In genomic region chr19:13872339-13872694, GRCh38 we compare ENCODE assay signal across 11 cellular contexts. TPM values are rescaled to one million over a fixed set of nuclear protein-coding genes. Genes with fewer than 3 reads are reported as not detected.
DNase-seq lines count a peak whose midpoint lies in the region; ATAC-seq and TF ChIP-seq lines count a peak whose summit lies in the region.
"Had no signal": no experiment of that assay in that cellular context is flagged by ENCODE, and none has a peak within 500 bp of the region (broad histone marks: within the 10 kb centered on the region; RNA-seq: fewer than 3 reads in every experiment).

No MANE protein-coding gene starts in this region.

- H3K9me3 Mint-ChIP-seq in activated T-helper 1 cell treated with anti-CD3 and anti-CD28 coated beads, Interleukin-12 subunit alpha, Interleukin-12 subunit beta, Interleukin-2, Interleukin-4 antibody, amounts not matched to agents 30 ng/mL and 10 ng/mL and 1 ng/mL, durations not matched to agents 14 hours and 24 hours and 36 hours, result no peaks in the 10 kb centered on the region
- no peaks in the 10 kb centered on the region for H3K9me3 Mint-ChIP-seq in HFFc6
- H3K9me3 Mint-ChIP-seq: CD4-positive, alpha-beta T cell had no signal

- no peak for DNase-seq in heart left ventricle
- no peak for DNase-seq in Right ventricle myocardium inferior (ENCODE audit: missing footprints)
- no peak for DNase-seq in activated T-helper 1 cell treated with anti-CD3 and anti-CD28 coated beads, Interleukin-12 subunit alpha, Interleukin-12 subunit beta, Interleukin-2, Interleukin-4 antibody, amounts not matched to agents 30 ng/mL and 10 ng/mL and 1 ng/mL, durations not matched to agents 14 hours and 24 hours and 36 hours (ENCODE audit: low spot score)
- no peak for DNase-seq in left lung
- no peak for DNase-seq in suprapubic skin (ENCODE audit: low spot score in 2 of 2)
- no peak for DNase-seq in inferior parietal cortex (ENCODE audit: extremely low spot score)
- DNase-seq in HK-2 (ENCODE audit: unreplicated experiment), result no peak
- no peak for DNase-seq in HFFc6
- DNase-seq: CD4-positive, alpha-beta T cell had no signal

- TF ChIP-seq CTCF in heart left ventricle (IDR thresholded peaks at IDR 0.05), result no peak
- no peak for TF ChIP-seq CTCF in left lung (IDR thresholded peaks at IDR 0.05)
- no peak for TF ChIP-seq CTCF in suprapubic skin (IDR thresholded peaks at IDR 0.05)
- TF ChIP-seq CTCF in HFFc6 (IDR thresholded peaks at IDR 0.05), result no peak

- H3K27ac Mint-ChIP-seq in activated T-helper 1 cell treated with anti-CD3 and anti-CD28 coated beads, Interleukin-12 subunit alpha, Interleukin-12 subunit beta, Interleukin-2, Interleukin-4 antibody, amounts not matched to agents 30 ng/mL and 10 ng/mL and 1 ng/mL, durations not matched to agents 14 hours and 24 hours and 36 hours, result no peak overlapping the region
- H3K27ac Mint-ChIP-seq in HFFc6, result no peak overlapping the region
- H3K27ac Mint-ChIP-seq: activated CD8-positive, alpha-beta memory T cell treated with anti-CD3 and anti-CD28 coated beads, Interleukin-2, amount 10 ng/mL, durations not matched to agents 7 days and 5 days; CD4-positive, alpha-beta T cell had no signal

- TF ChIP-seq POLR2A in heart left ventricle (IDR thresholded peaks at IDR 0.05) (no peak), suprapubic skin (IDR thresholded peaks at IDR 0.05) (no peak)

- peaks cover 4% of the 10 kb centered on the region for H3K4me1 Mint-ChIP-seq in activated T-helper 1 cell treated with anti-CD3 and anti-CD28 coated beads, Interleukin-12 subunit alpha, Interleukin-12 subunit beta, Interleukin-2, Interleukin-4 antibody, amounts not matched to agents 30 ng/mL and 10 ng/mL and 1 ng/mL, durations not matched to agents 14 hours and 24 hours and 36 hours (ENCODE audit: low read depth)
- peaks cover 11% of the 10 kb centered on the region for H3K4me1 Mint-ChIP-seq in HFFc6 (ENCODE audit: low read depth)

- H3K36me3 Mint-ChIP-seq in activated T-helper 1 cell treated with anti-CD3 and anti-CD28 coated beads, Interleukin-12 subunit alpha, Interleukin-12 subunit beta, Interleukin-2, Interleukin-4 antibody, amounts not matched to agents 30 ng/mL and 10 ng/mL and 1 ng/mL, durations not matched to agents 14 hours and 24 hours and 36 hours (ENCODE audit: low read depth), result no peaks in the 10 kb centered on the region
- no peaks in the 10 kb centered on the region for H3K36me3 Mint-ChIP-seq in HFFc6 (ENCODE audit: low read depth)
- H3K36me3 Mint-ChIP-seq: activated CD8-positive, alpha-beta memory T cell treated with anti-CD3 and anti-CD28 coated beads, Interleukin-2, amount 10 ng/mL, durations not matched to agents 7 days and 5 days had no signal

- peak overlapping the region in 1 of 12 donors; percentile 38 for H3K27ac ChIP-seq in heart left ventricle
- no peak overlapping the region for H3K27ac ChIP-seq in left lung
- no peak overlapping the region for H3K27ac ChIP-seq in suprapubic skin

- peaks cover 34% of the 10 kb centered on the region for H3K27me3 Mint-ChIP-seq in activated T-helper 1 cell treated with anti-CD3 and anti-CD28 coated beads, Interleukin-12 subunit alpha, Interleukin-12 subunit beta, Interleukin-2, Interleukin-4 antibody, amounts not matched to agents 30 ng/mL and 10 ng/mL and 1 ng/mL, durations not matched to agents 14 hours and 24 hours and 36 hours (ENCODE audit: insufficient read depth)
- H3K27me3 Mint-ChIP-seq in HFFc6 (ENCODE audit: insufficient read depth), result no peaks in the 10 kb centered on the region; the same call in 1 of the 2 replicates

- peak overlapping the region; percentile 67 for H3K4me3 Mint-ChIP-seq in activated T-helper 1 cell treated with anti-CD3 and anti-CD28 coated beads, Interleukin-12 subunit alpha, Interleukin-12 subunit beta, Interleukin-2, Interleukin-4 antibody, amounts not matched to agents 30 ng/mL and 10 ng/mL and 1 ng/mL, durations not matched to agents 14 hours and 24 hours and 36 hours
- H3K4me3 Mint-ChIP-seq in HFFc6, result no peak overlapping the region

- H3K4me3 ChIP-seq in heart left ventricle (peak overlapping the region in 10 of 12 donors; percentile 0 to 50 (median 47)), left lung (peak overlapping the region; percentile 19 to 36), suprapubic skin (peak overlapping the region; percentile 54)
- H3K4me3 ChIP-seq: SJCRH30 had no signal

- no peaks in the 10 kb centered on the region for H3K36me3 ChIP-seq in heart left ventricle
- H3K36me3 ChIP-seq in left lung, result no peaks in the 10 kb centered on the region
- no peaks in the 10 kb centered on the region for H3K36me3 ChIP-seq in suprapubic skin
- H3K36me3 ChIP-seq: SJCRH30 had no signal

- 43 to 56% (median 46%) methylated on average over 5 of the region's 5 CpGs for WGBS in heart left ventricle, 4 donors
- 26% methylated on average over 5 of the region's 5 CpGs for WGBS in suprapubic skin

- intact Hi-C loops in heart left ventricle (cut with DNase I) (no loop called here), Right ventricle myocardium inferior (cut with DNase I) (no loop called here), left lung (cut with DNase I) (no loop called here)
- intact Hi-C loops in activated T-helper 1 cell treated with anti-CD3 and anti-CD28 coated beads, Interleukin-12 subunit alpha, Interleukin-12 subunit beta, Interleukin-2, Interleukin-4 antibody, amounts not matched to agents 30 ng/mL and 10 ng/mL and 1 ng/mL, durations not matched to agents 14 hours and 24 hours and 36 hours (cut with micrococcal nuclease), result no loop called here

- no peak for ATAC-seq in heart left ventricle
- ATAC-seq in Right ventricle myocardium inferior, result no peak
- ATAC-seq in left lung, result no peak

- no peak for TF ChIP-seq EP300 in suprapubic skin (IDR thresholded peaks at IDR 0.05)

- peaks cover 0 to 3% (median 0%) of the 10 kb centered on the region in 9 donors for H3K27me3 ChIP-seq in heart left ventricle
- H3K27me3 ChIP-seq in left lung, result no peaks in the 10 kb centered on the region
- H3K27me3 ChIP-seq in suprapubic skin, result no peaks in the 10 kb centered on the region
- H3K27me3 ChIP-seq: SJCRH30 had no signal

- H3K9me3 ChIP-seq in heart left ventricle (no peaks in the 10 kb centered on the region), left lung (no peaks in the 10 kb centered on the region), suprapubic skin (no peaks in the 10 kb centered on the region)
- H3K9me3 ChIP-seq: SJCRH30 had no signal

- H3K4me1 ChIP-seq in heart left ventricle, result peaks cover 0 to 9% (median 0%) of the 10 kb centered on the region in 12 donors
- H3K4me1 ChIP-seq in left lung, result peaks cover 0 to 11% of the 10 kb centered on the region in 2 donors
- peaks cover 17% of the 10 kb centered on the region for H3K4me1 ChIP-seq in suprapubic skin

RNA-seq across cellular contexts. Expression of gene NANOS3, which starts 4.6 kb away (rescaled TPM):
- total RNA-seq in heart left ventricle, result 1 to 10 TPM in 3 of 9 donors, under 1 TPM in 1, not detected in 5; 0.83 to 1.3 (median 1.1) TPM
- polyA plus RNA-seq in heart left ventricle, result 1 to 10 TPM in 1 of 2 donors, under 1 TPM in 1; 0.36 to 1.7 TPM
- total RNA-seq in Right ventricle myocardium inferior, result 0.68 TPM
- 1.5 and 3.1 TPM in 2 replicates for total RNA-seq in activated T-helper 1 cell treated with anti-CD3 and anti-CD28 coated beads, Interleukin-12 subunit alpha, Interleukin-12 subunit beta, Interleukin-2, Interleukin-4 antibody, amounts not matched to agents 30 ng/mL and 10 ng/mL and 1 ng/mL, durations not matched to agents 14 hours and 24 hours and 36 hours
- total RNA-seq in left lung, result 1 to 10 TPM in 1 of 2 donors, under 1 TPM in 1; 0.89 to 1.8 TPM
- total RNA-seq in suprapubic skin, result not detected
- 1 to 10 TPM in 5 of 6 experiments, under 1 TPM in 1; 0.91 to 1.7 (median 1.4) TPM for total RNA-seq in HFFc6 (2021; fragmentation: NEBNext Ultra II Directional; extraction: Animal tissue kit (Norgen Biotek cat#: 25700))

RNA-seq across cellular contexts. Expression of gene BRME1, which starts 33.6 kb away (rescaled TPM):
- 1 to 10 TPM in 1 of 9 donors, under 1 TPM in 6, not detected in 2; 0.23 to 1.2 (median 0.70) TPM for total RNA-seq in heart left ventricle
- 1 to 10 TPM in 1 of 2 donors, under 1 TPM in 1; 0.46 to 1.2 TPM for polyA plus RNA-seq in heart left ventricle
- total RNA-seq in Right ventricle myocardium inferior, result 0.76 TPM
- 16.6 and 20.5 TPM in 2 replicates for total RNA-seq in activated T-helper 1 cell treated with anti-CD3 and anti-CD28 coated beads, Interleukin-12 subunit alpha, Interleukin-12 subunit beta, Interleukin-2, Interleukin-4 antibody, amounts not matched to agents 30 ng/mL and 10 ng/mL and 1 ng/mL, durations not matched to agents 14 hours and 24 hours and 36 hours
- total RNA-seq in left lung, result 1 to 10 TPM; 3.7 to 4.2 TPM
- total RNA-seq in suprapubic skin, result 10 to 100 TPM in 2 of 4 donors, 1 to 10 TPM in 2; 7.6 to 23.0 (median 9.9) TPM
- total RNA-seq in HFFc6 (2021; fragmentation: NEBNext Ultra II Directional; extraction: Animal tissue kit (Norgen Biotek cat#: 25700)), result under 1 TPM; 0.37 to 0.67 (median 0.55) TPM

RNA-seq across cellular contexts. Expression of gene CC2D1A, which starts 33.7 kb away (rescaled TPM):
- total RNA-seq in heart left ventricle (10 to 100 TPM; 14.4 to 36.3 (median 19.2) TPM), Right ventricle myocardium inferior (18.7 TPM), left lung (10 to 100 TPM; 30.8 to 33.7 TPM), suprapubic skin (10 to 100 TPM; 48.0 to 94.9 (median 66.7) TPM)
- 10 to 100 TPM; 19.5 to 29.2 TPM for polyA plus RNA-seq in heart left ventricle
- 43.9 and 45.6 TPM in 2 replicates for total RNA-seq in activated T-helper 1 cell treated with anti-CD3 and anti-CD28 coated beads, Interleukin-12 subunit alpha, Interleukin-12 subunit beta, Interleukin-2, Interleukin-4 antibody, amounts not matched to agents 30 ng/mL and 10 ng/mL and 1 ng/mL, durations not matched to agents 14 hours and 24 hours and 36 hours
- total RNA-seq in HFFc6 (2021; fragmentation: NEBNext Ultra II Directional; extraction: Animal tissue kit (Norgen Biotek cat#: 25700)), result 10 to 100 TPM; 22.9 to 28.3 (median 25.5) TPM
